8 cellular contexts compared by ENCODE assay signal in the genomic region with DNA sequence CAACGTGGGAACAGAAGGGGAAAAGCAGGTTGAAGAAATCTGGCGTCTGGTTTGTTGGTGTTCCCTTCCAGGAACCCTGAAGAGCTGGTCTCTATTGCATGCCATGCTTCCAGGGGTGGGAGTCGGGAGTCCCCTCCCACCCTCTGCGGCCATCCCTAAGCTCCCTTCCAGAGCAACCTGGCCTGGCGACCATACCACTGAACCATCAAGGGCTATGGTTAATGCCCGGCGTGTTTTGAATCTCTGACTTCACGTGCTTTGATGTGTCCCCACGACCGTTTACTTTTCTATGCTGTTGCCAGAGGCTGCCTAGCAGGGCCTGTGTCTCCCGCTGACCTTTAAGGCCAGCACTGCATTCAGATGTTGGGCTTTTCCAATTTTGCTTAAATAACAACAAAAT. TPM values are rescaled to one million over a fixed set of nuclear protein-coding genes. Genes with fewer than 3 reads are reported as not detected.
DNase-seq lines count a peak whose midpoint lies in the region; ATAC-seq, FAIRE-seq and TF ChIP-seq lines count a peak whose summit lies in the region.

No MANE protein-coding gene starts in this region.

- no peak overlapping the region for H3K4me3 Mint-ChIP-seq in dendritic cell treated with granulocyte-macrophage colony-stimulating factor and Interleukin-4, amounts not matched to agents 40 ng/mL and 50 ng/mL, for 4 days
- H3K4me3 Mint-ChIP-seq in nephron: peak overlapping the region; percentile 89 to 98 (median 97)

- TF ChIP-seq CTCF in LNCaP clone FGC (IDR thresholded peaks at IDR 0.05; ENCODE audit: control insufficient read depth, extremely low read depth, insufficient read depth) (no peak), nephron (IDR thresholded peaks at IDR 0.05; ENCODE audit: unreplicated experiment in 3 of 3) (no peak), omental fat pad (IDR thresholded peaks at IDR 0.05) (no peak)

- peak overlapping the region; percentile 61 for H3K4me2 ChIP-seq in BLaER1

- peaks cover 39% of the 10 kb centered on the region for H4K20me1 ChIP-seq in BLaER1

- no peak for FAIRE-seq in frontal cortex (lab: Jason Lieb, UNC)

- H3K27ac ChIP-seq in BLaER1: no peak overlapping the region; the same call in 1 of the 2 replicates

- peaks cover 12% of the 10 kb centered on the region for H3K36me3 ChIP-seq in BLaER1

- H3K27ac Mint-ChIP-seq in dendritic cell treated with granulocyte-macrophage colony-stimulating factor and Interleukin-4, amounts not matched to agents 40 ng/mL and 50 ng/mL, for 4 days: peak overlapping the region; percentile 73
- peak overlapping the region; percentile 88 to 97 (median 96) for H3K27ac Mint-ChIP-seq in nephron

- ATAC-seq in omental fat pad (ENCODE audit: low FRiP score): no peak
- ATAC-seq in HG02763 (IDR thresholded peaks at IDR 0.05; ENCODE audit: unreplicated experiment): no peak
- ATAC-seq in left lobe of liver: no peak

- no peaks in the 10 kb centered on the region for H3K9me3 Mint-ChIP-seq in dendritic cell treated with granulocyte-macrophage colony-stimulating factor and Interleukin-4, amounts not matched to agents 40 ng/mL and 50 ng/mL, for 4 days
- no peaks in the 10 kb centered on the region for H3K9me3 Mint-ChIP-seq in nephron

- H3K4me1 Mint-ChIP-seq in dendritic cell treated with granulocyte-macrophage colony-stimulating factor and Interleukin-4, amounts not matched to agents 40 ng/mL and 50 ng/mL, for 4 days (ENCODE audit: low read depth): peaks cover 27% of the 10 kb centered on the region
- H3K4me1 Mint-ChIP-seq in nephron: peaks cover 29% of the 10 kb centered on the region

- H3K36me3 Mint-ChIP-seq in dendritic cell treated with granulocyte-macrophage colony-stimulating factor and Interleukin-4, amounts not matched to agents 40 ng/mL and 50 ng/mL, for 4 days (ENCODE audit: low read depth): peaks cover 17% of the 10 kb centered on the region
- H3K36me3 Mint-ChIP-seq in nephron (ENCODE audit: low read depth): peaks cover 9% of the 10 kb centered on the region

- intact Hi-C loops in dendritic cell treated with granulocyte-macrophage colony-stimulating factor and Interleukin-4, amounts not matched to agents 40 ng/mL and 50 ng/mL, for 4 days (cut with micrococcal nuclease): no loop called here

- DNase-seq in LNCaP clone FGC (ENCODE audit: low read depth) (no peak), omental fat pad (ENCODE audit: low spot score) (no peak), frontal cortex (ENCODE audit: low spot score in 2 of 2) (no peak), left lobe of liver (ENCODE audit: low spot score) (no peak)

- H3K27me3 ChIP-seq in BLaER1: no peaks in the 10 kb centered on the region

- H3K4me3 ChIP-seq in BLaER1: peak overlapping the region; percentile 95
- peak overlapping the region; percentile 61 for H3K4me3 ChIP-seq in LNCaP clone FGC (ENCODE audit: low read depth, low read length)

- H3K4me1 ChIP-seq in BLaER1: peaks cover 39% of the 10 kb centered on the region

- H3K9ac ChIP-seq in BLaER1: peak overlapping the region; percentile 88; the same call in 1 of the 2 replicates

- H3K27me3 Mint-ChIP-seq in dendritic cell treated with granulocyte-macrophage colony-stimulating factor and Interleukin-4, amounts not matched to agents 40 ng/mL and 50 ng/mL, for 4 days: peaks cover 3% of the 10 kb centered on the region
- peaks cover 25% of the 10 kb centered on the region for H3K27me3 Mint-ChIP-seq in nephron (ENCODE audit: low read depth)

- no peaks in the 10 kb centered on the region for H3K9me3 ChIP-seq in BLaER1

RNA-seq across cellular contexts. Expression of a gene that starts 0.7 kb away (rescaled TPM):
- 10 to 100 TPM; 41.9 to 96.0 (median 61.1) TPM for total RNA-seq in omental fat pad
- 97.8 TPM for total RNA-seq in frontal cortex
- 12.4 TPM for total RNA-seq in left lobe of liver
